ENCODE assay signal across 1 cellular context in genomic region chr13:49985129-49985528, GRCh38.
TF ChIP-seq lines count a peak whose summit lies in the region.

No MANE protein-coding gene starts in this region.

TF ChIP-seq in HepG2, 621 proteins besides CTCF, POLR2A, EP300 and RAD21:
- TF ChIP-seq REL (CRISPR knock-in tag; conservative IDR thresholded peaks at IDR 0.05) (no peak), ZBTB7B (CRISPR knock-in tag; IDR thresholded peaks at IDR 0.05) (no peak), FOSL2 (CRISPR knock-in tag; IDR thresholded peaks at IDR 0.05) (no peak), TOPORS (CRISPR knock-in tag; IDR thresholded peaks at IDR 0.05) (no peak), ZNF782 (CRISPR knock-in tag; IDR thresholded peaks at IDR 0.05; ENCODE audit: borderline replicate concordance) (no peak), ZNF468 (CRISPR knock-in tag; IDR thresholded peaks at IDR 0.05) (no peak), RXRB (CRISPR knock-in tag; IDR thresholded peaks at IDR 0.05; ENCODE audit: borderline replicate concordance) (no peak), ZNF441 (CRISPR knock-in tag; IDR thresholded peaks at IDR 0.05; ENCODE audit: borderline replicate concordance) (no peak), ZNF20 (CRISPR knock-in tag; IDR thresholded peaks at IDR 0.05) (no peak), ZNF788 (CRISPR knock-in tag; IDR thresholded peaks at IDR 0.05; ENCODE audit: borderline replicate concordance) (no peak), ZNF747 (CRISPR knock-in tag; IDR thresholded peaks at IDR 0.05; ENCODE audit: borderline replicate concordance) (no peak), TIGD3 (CRISPR knock-in tag; IDR thresholded peaks at IDR 0.05; ENCODE audit: borderline replicate concordance) (no peak), HNRNPL (IDR thresholded peaks at IDR 0.05; ENCODE audit: low read depth, low read length) (no peak), ZNF674 (CRISPR knock-in tag; IDR thresholded peaks at IDR 0.05; ENCODE audit: low read depth) (no peak)
TF ChIP-seq in HepG2: peak in this region for 0.
